Comparison of ENCODE assay signal across 1 cellular context in genomic region chr13:27423333-27423732, GRCh38.
TF ChIP-seq lines count a peak whose summit lies in the region.

No MANE protein-coding gene starts in this region.

TF ChIP-seq in GM23338, 12 proteins besides CTCF, POLR2A, EP300 and RAD21:
- TF ChIP-seq ZNF462 (CRISPR knock-in tag; IDR thresholded peaks at IDR 0.05) = no peak
- no peak for TF ChIP-seq REST (IDR thresholded peaks at IDR 0.05; ENCODE audit: unreplicated experiment)
- no peak for TF ChIP-seq ZNF114 (CRISPR knock-in tag; IDR thresholded peaks at IDR 0.05)
- TF ChIP-seq JUNB (IDR thresholded peaks at IDR 0.05; ENCODE audit: unreplicated experiment) = no peak
- TF ChIP-seq EZH2phosphoT487 (IDR thresholded peaks at IDR 0.05; ENCODE audit: unreplicated experiment) = no peak
- no peak for TF ChIP-seq ZNF331 (CRISPR knock-in tag; IDR thresholded peaks at IDR 0.05; ENCODE audit: low read depth)
- no peak for TF ChIP-seq STAT1 (IDR thresholded peaks at IDR 0.05; ENCODE audit: unreplicated experiment)
- no peak for TF ChIP-seq NANOG (IDR thresholded peaks at IDR 0.05; ENCODE audit: borderline replicate concordance)
